Comparison of ENCODE assay signal across 1 cellular context in genomic region chr4:78059524-78059889, GRCh38.
TF ChIP-seq lines count a peak whose summit lies in the region.

No MANE protein-coding gene starts in this region.

TF ChIP-seq in IMR-90, 13 proteins besides CTCF, POLR2A, EP300 and RAD21 (continued from another document):
- TF ChIP-seq ELK1 (IDR thresholded peaks at IDR 0.05; ENCODE audit: borderline replicate concordance, low read depth, low read length) (no peak), RFX5 (IDR thresholded peaks at IDR 0.05; ENCODE audit: low read depth, low read length) (no peak), SMC3 (IDR thresholded peaks at IDR 0.05; ENCODE audit: low read depth, low read length) (peak; percentile 30)
TF ChIP-seq in IMR-90: peak in this region for 1.
